In genomic region chr21:44418876-44419230, GRCh38 we compare ENCODE assay signal across 19 cellular contexts. TPM values are rescaled to one million over a fixed set of nuclear protein-coding genes. Genes with fewer than 3 reads are reported as not detected.
DNase-seq lines count a peak whose midpoint lies in the region; ATAC-seq and TF ChIP-seq lines count a peak whose summit lies in the region.
"Had no signal": no experiment of that assay in that cellular context is flagged by ENCODE, and none has a peak within 500 bp of the region (broad histone marks: within the 10 kb centered on the region; RNA-seq: fewer than 3 reads in every experiment).

No MANE protein-coding gene starts in this region.

- intact Hi-C loops in natural killer cell (cut with micrococcal nuclease) = no loop called here

- peaks cover 47% of the 10 kb centered on the region for H3K36me3 Mint-ChIP-seq in activated naive CD4-positive, alpha-beta T cell treated with anti-CD3 and anti-CD28 coated beads, Interleukin-2, amount 10 ng/mL, durations not matched to agents 7 days and 5 days
- H3K36me3 Mint-ChIP-seq in natural killer cell = no peaks in the 10 kb centered on the region
- H3K36me3 Mint-ChIP-seq in natural killer cell treated with Interleukin-12 subunit alpha and Interleukin-12 subunit beta and Interleukin-15 and Interleukin-18, amount 100 ng/mL, for 72 hours = peaks cover 7% of the 10 kb centered on the region
- no peaks in the 10 kb centered on the region for H3K36me3 Mint-ChIP-seq in osteocyte (ENCODE audit: unreplicated experiment)

- CTCF ChIA-PET in activated naive CD4-positive, alpha-beta T cell treated with anti-CD3 and anti-CD28 coated beads, Interleukin-2, amount 10 ng/mL, durations not matched to agents 7 days and 5 days (lab: Charles Lee) = no interaction called here

- H3K4me1 Mint-ChIP-seq in activated naive CD4-positive, alpha-beta T cell treated with anti-CD3 and anti-CD28 coated beads, Interleukin-2, amount 10 ng/mL, durations not matched to agents 7 days and 5 days = no peaks in the 10 kb centered on the region
- H3K4me1 Mint-ChIP-seq in natural killer cell = peaks cover 5 to 20% of the 10 kb centered on the region in 2 donors
- H3K4me1 Mint-ChIP-seq in natural killer cell treated with Interleukin-12 subunit alpha and Interleukin-12 subunit beta and Interleukin-15 and Interleukin-18, amount 100 ng/mL, for 72 hours (ENCODE audit: low read depth in 2 of 2) = peaks cover 7 to 9% of the 10 kb centered on the region in 2 donors
- H3K4me1 Mint-ChIP-seq in osteocyte (ENCODE audit: unreplicated experiment) = no peaks in the 10 kb centered on the region

- no peak overlapping the region for H3K27ac Mint-ChIP-seq in activated naive CD4-positive, alpha-beta T cell treated with anti-CD3 and anti-CD28 coated beads, Interleukin-2, amount 10 ng/mL, durations not matched to agents 7 days and 5 days
- peak overlapping the region; percentile 70 to 85 for H3K27ac Mint-ChIP-seq in natural killer cell
- no peak overlapping the region for H3K27ac Mint-ChIP-seq in natural killer cell treated with Interleukin-12 subunit alpha and Interleukin-12 subunit beta and Interleukin-15 and Interleukin-18, amount 100 ng/mL, for 72 hours
- no peak overlapping the region for H3K27ac Mint-ChIP-seq in osteocyte (ENCODE audit: unreplicated experiment)
- H3K27ac Mint-ChIP-seq: CD4-positive, alpha-beta T cell had no signal

- no peaks in the 10 kb centered on the region for H3K27me3 Mint-ChIP-seq in activated naive CD4-positive, alpha-beta T cell treated with anti-CD3 and anti-CD28 coated beads, Interleukin-2, amount 10 ng/mL, durations not matched to agents 7 days and 5 days
- no peaks in the 10 kb centered on the region for H3K27me3 Mint-ChIP-seq in natural killer cell (ENCODE audit: low read depth in 2 of 2)
- no peaks in the 10 kb centered on the region for H3K27me3 Mint-ChIP-seq in natural killer cell treated with Interleukin-12 subunit alpha and Interleukin-12 subunit beta and Interleukin-15 and Interleukin-18, amount 100 ng/mL, for 72 hours
- H3K27me3 Mint-ChIP-seq in osteocyte (ENCODE audit: unreplicated experiment) = no peaks in the 10 kb centered on the region
- H3K27me3 Mint-ChIP-seq: CD4-positive, alpha-beta T cell had no signal

- no peak overlapping the region for H3K4me3 Mint-ChIP-seq in activated naive CD4-positive, alpha-beta T cell treated with anti-CD3 and anti-CD28 coated beads, Interleukin-2, amount 10 ng/mL, durations not matched to agents 7 days and 5 days
- H3K4me3 Mint-ChIP-seq in natural killer cell (no peak overlapping the region), osteocyte (ENCODE audit: unreplicated experiment) (no peak overlapping the region)
- H3K4me3 Mint-ChIP-seq in natural killer cell treated with Interleukin-12 subunit alpha and Interleukin-12 subunit beta and Interleukin-15 and Interleukin-18, amount 100 ng/mL, for 72 hours = no peak overlapping the region
- H3K4me3 Mint-ChIP-seq: CD4-positive, alpha-beta T cell had no signal

- peaks cover 7% of the 10 kb centered on the region for H3K9me3 Mint-ChIP-seq in activated naive CD4-positive, alpha-beta T cell treated with anti-CD3 and anti-CD28 coated beads, Interleukin-2, amount 10 ng/mL, durations not matched to agents 7 days and 5 days
- H3K9me3 Mint-ChIP-seq in natural killer cell (peaks cover 5 to 6% of the 10 kb centered on the region in 2 donors), osteocyte (ENCODE audit: unreplicated experiment) (no peaks in the 10 kb centered on the region)
- peaks cover 7% of the 10 kb centered on the region for H3K9me3 Mint-ChIP-seq in natural killer cell treated with Interleukin-12 subunit alpha and Interleukin-12 subunit beta and Interleukin-15 and Interleukin-18, amount 100 ng/mL, for 72 hours
- H3K9me3 Mint-ChIP-seq: CD4-positive, alpha-beta T cell had no signal

- peak; percentile 6 for DNase-seq in activated naive CD4-positive, alpha-beta T cell treated with anti-CD3 and anti-CD28 coated beads, Interleukin-2, amount 10 ng/mL, durations not matched to agents 7 days and 5 days
- DNase-seq in activated naive CD4-positive, alpha-beta T cell (lab: John Stamatoyannopoulos, UW) = no peak
- no peak for DNase-seq in natural killer cell
- no peak for DNase-seq in natural killer cell treated with Interleukin-12 subunit alpha and Interleukin-12 subunit beta and Interleukin-15 and Interleukin-18, amount 100 ng/mL, for 72 hours (ENCODE audit: low spot score)
- peak; percentile 62 for DNase-seq in osteocyte (ENCODE audit: extremely low spot score, unreplicated experiment)
- DNase-seq in NCI-H2171 (lab: John Stamatoyannopoulos, UW) = no peak
- DNase-seq: 8988T, Kasumi-1, NCI-H1092 treated with DMSO at 0.1 percent for 48 hours, NCI-H1436, NCI-H187 treated with DMSO at 0.1 percent for 48 hours, NCI-H446, NCI-H524 treated with DMSO at 0.1 percent for 48 hours, NCI-H774, PC-3 had no signal

- no peak for TF ChIP-seq CTCF in natural killer cell (IDR thresholded peaks at IDR 0.05)
- no peak for TF ChIP-seq CTCF in osteocyte (IDR thresholded peaks at IDR 0.05)

- ATAC-seq in natural killer cell (no peak), HG03354 (IDR thresholded peaks at IDR 0.05; ENCODE audit: poor library complexity, severe bottlenecking, unreplicated experiment) (no peak)
- ATAC-seq in natural killer cell treated with Interleukin-12 subunit alpha and Interleukin-12 subunit beta and Interleukin-15 and Interleukin-18, amount 100 ng/mL, for 72 hours = no peak
- ATAC-seq: HCT116, PC-3 had no signal

RNA-seq across cellular contexts. Expression of gene LRRC3, which starts 36.5 kb away (rescaled TPM):
- total RNA-seq in natural killer cell (under 1 TPM; 0.36 to 0.50 (median 0.38) TPM), osteocyte (4.0 and 4.2 TPM in 2 replicates)
- total RNA-seq in natural killer cell treated with Interleukin-12 subunit alpha and Interleukin-12 subunit beta and Interleukin-15 and Interleukin-18, amount 100 ng/mL, for 72 hours = under 1 TPM; 0.45 to 0.88 TPM
- total RNA-seq: M059J had no signal

Comparison
In these comparisons a context has a peak if more than half of its experiments do, and no peak if none do; other contexts are left out.
1. DNase-seq: peak in activated naive CD4-positive, alpha-beta T cell treated with anti-CD3 and anti-CD28 coated beads, Interleukin-2, amount 10 ng/mL, durations not matched to agents 7 days and 5 days (single experiment) and osteocyte (single experiment); none in activated naive CD4-positive, alpha-beta T cell (0 of 4), natural killer cell (single experiment), natural killer cell treated with Interleukin-12 subunit alpha and Interleukin-12 subunit beta and Interleukin-15 and Interleukin-18, amount 100 ng/mL, for 72 hours (single experiment) and NCI-H2171 (single experiment).
2. H3K27ac Mint-ChIP-seq: peak in natural killer cell (2 of 2); none in activated naive CD4-positive, alpha-beta T cell treated with anti-CD3 and anti-CD28 coated beads, Interleukin-2, amount 10 ng/mL, durations not matched to agents 7 days and 5 days (single experiment), natural killer cell treated with Interleukin-12 subunit alpha and Interleukin-12 subunit beta and Interleukin-15 and Interleukin-18, amount 100 ng/mL, for 72 hours (0 of 2) and osteocyte (single experiment).